Comparison of ENCODE assay signal across 1 cellular context in the genomic region with DNA sequence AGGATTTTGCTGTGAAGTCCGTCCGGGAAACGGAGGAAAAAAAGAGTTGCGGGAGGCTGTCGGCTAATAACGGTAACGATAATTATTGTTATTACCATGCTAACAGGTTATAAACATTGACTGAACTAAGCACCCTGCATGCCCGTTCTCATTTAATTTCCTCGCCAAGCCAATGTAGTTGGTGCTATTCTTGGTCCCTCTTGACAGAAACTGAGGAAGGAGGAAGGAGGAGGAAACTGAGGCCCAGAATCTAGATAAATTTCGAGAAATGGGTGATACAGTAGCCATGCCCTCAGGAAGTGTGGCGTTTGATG.
TF ChIP-seq lines count a peak whose summit lies in the region.

No MANE protein-coding gene starts in this region.

TF ChIP-seq in HepG2, 621 proteins besides CTCF, POLR2A, EP300 and RAD21 (continued from another document):
- TF ChIP-seq, protein P1, sequence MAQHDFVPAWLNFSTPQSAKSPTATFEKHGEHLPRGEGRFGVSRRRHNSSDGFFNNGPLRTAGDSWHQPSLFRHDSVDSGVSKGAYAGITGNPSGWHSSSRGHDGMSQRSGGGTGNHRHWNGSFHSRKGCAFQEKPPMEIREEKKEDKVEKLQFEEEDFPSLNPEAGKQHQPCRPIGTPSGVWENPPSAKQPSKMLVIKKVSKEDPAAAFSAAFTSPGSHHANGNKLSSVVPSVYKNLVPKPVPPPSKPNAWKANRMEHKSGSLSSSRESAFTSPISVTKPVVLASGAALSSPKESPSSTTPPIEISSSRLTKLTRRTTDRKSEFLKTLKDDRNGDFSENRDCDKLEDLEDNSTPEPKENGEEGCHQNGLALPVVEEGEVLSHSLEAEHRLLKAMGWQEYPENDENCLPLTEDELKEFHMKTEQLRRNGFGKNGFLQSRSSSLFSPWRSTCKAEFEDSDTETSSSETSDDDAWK (CRISPR knock-in tag; IDR thresholded peaks at IDR 0.05) = no peak
- TF ChIP-seq PCBP2 (optimal IDR thresholded peaks at IDR 0.05; ENCODE audit: low read depth, low read length, poor library complexity, severe bottlenecking) (no peak), ZNF788 (CRISPR knock-in tag; IDR thresholded peaks at IDR 0.05; ENCODE audit: borderline replicate concordance) (no peak), KDM5B (CRISPR knock-in tag; IDR thresholded peaks at IDR 0.05; ENCODE audit: borderline replicate concordance) (peak; percentile 9; the same call in 1 of the 2 replicates), ZNF431 (CRISPR knock-in tag; IDR thresholded peaks at IDR 0.05; ENCODE audit: borderline replicate concordance, low read depth) (no peak), FOXO1 (CRISPR knock-in tag; IDR thresholded peaks at IDR 0.05) (no peak), RBM22 (optimal IDR thresholded peaks at IDR 0.05; ENCODE audit: low read length) (no peak), CCDC6 (CRISPR knock-in tag; IDR thresholded peaks at IDR 0.05) (no peak), KAT8 (CRISPR knock-in tag; IDR thresholded peaks at IDR 0.05) (no peak), ZNF34 (CRISPR knock-in tag; IDR thresholded peaks at IDR 0.05; ENCODE audit: borderline replicate concordance) (no peak), SOX5 (CRISPR knock-in tag; IDR thresholded peaks at IDR 0.05; ENCODE audit: borderline replicate concordance) (no peak), MED8 (CRISPR knock-in tag; IDR thresholded peaks at IDR 0.05; ENCODE audit: insufficient replicate concordance) (peak; percentile 81), HNF4A (CRISPR knock-in tag; IDR thresholded peaks at IDR 0.05) (no peak), NCOA1 (CRISPR knock-in tag; IDR thresholded peaks at IDR 0.05) (no peak), ZNF619 (CRISPR knock-in tag; IDR thresholded peaks at IDR 0.05) (no peak), ZNF703 (CRISPR knock-in tag; IDR thresholded peaks at IDR 0.05; ENCODE audit: borderline replicate concordance) (no peak), SIX1 (CRISPR knock-in tag; IDR thresholded peaks at IDR 0.05; ENCODE audit: borderline replicate concordance) (no peak), ONECUT2 (CRISPR knock-in tag; IDR thresholded peaks at IDR 0.05) (no peak), ZNF878 (CRISPR knock-in tag; IDR thresholded peaks at IDR 0.05) (no peak), ZNF367 (CRISPR knock-in tag; IDR thresholded peaks at IDR 0.05; ENCODE audit: borderline replicate concordance) (no peak), ZFP82 (CRISPR knock-in tag; IDR thresholded peaks at IDR 0.05; ENCODE audit: borderline replicate concordance) (0 out of 2 replicates have a peak, but pooled peaks have one; percentile 6), ASH2L (IDR thresholded peaks at IDR 0.05; ENCODE audit: insufficient read length, low read depth, low read length) (peak; percentile 13), PHF5A (CRISPR knock-in tag; IDR thresholded peaks at IDR 0.05; ENCODE audit: low read depth, unreplicated experiment) (no peak), ATF1 (CRISPR knock-in tag; IDR thresholded peaks at IDR 0.05) (no peak), ZNF446 (CRISPR knock-in tag; IDR thresholded peaks at IDR 0.05) (no peak), ZNF557 (CRISPR knock-in tag; IDR thresholded peaks at IDR 0.05) (no peak)
- TF ChIP-seq, protein P2, sequence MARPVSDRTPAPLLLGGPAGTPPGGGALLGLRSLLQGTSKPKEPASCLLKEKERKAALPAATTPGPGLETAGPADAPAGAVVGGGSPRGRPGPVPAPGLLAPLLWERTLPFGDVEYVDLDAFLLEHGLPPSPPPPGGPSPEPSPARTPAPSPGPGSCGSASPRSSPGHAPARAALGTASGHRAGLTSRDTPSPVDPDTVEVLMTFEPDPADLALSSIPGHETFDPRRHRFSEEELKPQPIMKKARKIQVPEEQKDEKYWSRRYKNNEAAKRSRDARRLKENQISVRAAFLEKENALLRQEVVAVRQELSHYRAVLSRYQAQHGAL (CRISPR knock-in tag; IDR thresholded peaks at IDR 0.05; ENCODE audit: not compliant biosample characterization) = no peak
- TF ChIP-seq, protein P3, sequence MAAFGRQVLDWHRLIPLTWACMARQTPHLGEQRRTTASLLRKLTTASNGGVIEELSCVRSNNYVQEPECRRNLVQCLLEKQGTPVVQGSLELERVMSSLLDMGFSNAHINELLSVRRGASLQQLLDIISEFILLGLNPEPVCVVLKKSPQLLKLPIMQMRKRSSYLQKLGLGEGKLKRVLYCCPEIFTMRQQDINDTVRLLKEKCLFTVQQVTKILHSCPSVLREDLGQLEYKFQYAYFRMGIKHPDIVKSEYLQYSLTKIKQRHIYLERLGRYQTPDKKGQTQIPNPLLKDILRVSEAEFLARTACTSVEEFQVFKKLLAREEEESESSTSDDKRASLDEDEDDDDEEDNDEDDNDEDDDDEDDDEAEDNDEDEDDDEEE (CRISPR knock-in tag; IDR thresholded peaks at IDR 0.05) = no peak
- TF ChIP-seq, protein P4, sequence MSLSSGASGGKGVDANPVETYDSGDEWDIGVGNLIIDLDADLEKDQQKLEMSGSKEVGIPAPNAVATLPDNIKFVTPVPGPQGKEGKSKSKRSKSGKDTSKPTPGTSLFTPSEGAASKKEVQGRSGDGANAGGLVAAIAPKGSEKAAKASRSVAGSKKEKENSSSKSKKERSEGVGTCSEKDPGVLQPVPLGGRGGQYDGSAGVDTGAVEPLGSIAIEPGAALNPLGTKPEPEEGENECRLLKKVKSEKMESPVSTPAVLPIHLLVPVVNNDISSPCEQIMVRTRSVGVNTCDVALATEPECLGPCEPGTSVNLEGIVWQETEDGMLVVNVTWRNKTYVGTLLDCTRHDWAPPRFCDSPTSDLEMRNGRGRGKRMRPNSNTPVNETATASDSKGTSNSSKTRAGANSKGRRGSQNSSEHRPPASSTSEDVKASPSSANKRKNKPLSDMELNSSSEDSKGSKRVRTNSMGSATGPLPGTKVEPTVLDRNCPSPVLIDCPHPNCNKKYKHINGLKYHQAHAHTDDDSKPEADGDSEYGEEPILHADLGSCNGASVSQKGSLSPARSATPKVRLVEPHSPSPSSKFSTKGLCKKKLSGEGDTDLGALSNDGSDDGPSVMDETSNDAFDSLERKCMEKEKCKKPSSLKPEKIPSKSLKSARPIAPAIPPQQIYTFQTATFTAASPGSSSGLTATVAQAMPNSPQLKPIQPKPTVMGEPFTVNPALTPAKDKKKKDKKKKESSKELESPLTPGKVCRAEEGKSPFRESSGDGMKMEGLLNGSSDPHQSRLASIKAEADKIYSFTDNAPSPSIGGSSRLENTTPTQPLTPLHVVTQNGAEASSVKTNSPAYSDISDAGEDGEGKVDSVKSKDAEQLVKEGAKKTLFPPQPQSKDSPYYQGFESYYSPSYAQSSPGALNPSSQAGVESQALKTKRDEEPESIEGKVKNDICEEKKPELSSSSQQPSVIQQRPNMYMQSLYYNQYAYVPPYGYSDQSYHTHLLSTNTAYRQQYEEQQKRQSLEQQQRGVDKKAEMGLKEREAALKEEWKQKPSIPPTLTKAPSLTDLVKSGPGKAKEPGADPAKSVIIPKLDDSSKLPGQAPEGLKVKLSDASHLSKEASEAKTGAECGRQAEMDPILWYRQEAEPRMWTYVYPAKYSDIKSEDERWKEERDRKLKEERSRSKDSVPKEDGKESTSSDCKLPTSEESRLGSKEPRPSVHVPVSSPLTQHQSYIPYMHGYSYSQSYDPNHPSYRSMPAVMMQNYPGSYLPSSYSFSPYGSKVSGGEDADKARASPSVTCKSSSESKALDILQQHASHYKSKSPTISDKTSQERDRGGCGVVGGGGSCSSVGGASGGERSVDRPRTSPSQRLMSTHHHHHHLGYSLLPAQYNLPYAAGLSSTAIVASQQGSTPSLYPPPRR (CRISPR knock-in tag; IDR thresholded peaks at IDR 0.05; ENCODE audit: borderline replicate concordance) = no peak
- TF ChIP-seq, protein P5, sequence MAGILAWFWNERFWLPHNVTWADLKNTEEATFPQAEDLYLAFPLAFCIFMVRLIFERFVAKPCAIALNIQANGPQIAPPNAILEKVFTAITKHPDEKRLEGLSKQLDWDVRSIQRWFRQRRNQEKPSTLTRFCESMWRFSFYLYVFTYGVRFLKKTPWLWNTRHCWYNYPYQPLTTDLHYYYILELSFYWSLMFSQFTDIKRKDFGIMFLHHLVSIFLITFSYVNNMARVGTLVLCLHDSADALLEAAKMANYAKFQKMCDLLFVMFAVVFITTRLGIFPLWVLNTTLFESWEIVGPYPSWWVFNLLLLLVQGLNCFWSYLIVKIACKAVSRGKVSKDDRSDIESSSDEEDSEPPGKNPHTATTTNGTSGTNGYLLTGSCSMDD (CRISPR knock-in tag; IDR thresholded peaks at IDR 0.05) = no peak
- TF ChIP-seq, protein P6, sequence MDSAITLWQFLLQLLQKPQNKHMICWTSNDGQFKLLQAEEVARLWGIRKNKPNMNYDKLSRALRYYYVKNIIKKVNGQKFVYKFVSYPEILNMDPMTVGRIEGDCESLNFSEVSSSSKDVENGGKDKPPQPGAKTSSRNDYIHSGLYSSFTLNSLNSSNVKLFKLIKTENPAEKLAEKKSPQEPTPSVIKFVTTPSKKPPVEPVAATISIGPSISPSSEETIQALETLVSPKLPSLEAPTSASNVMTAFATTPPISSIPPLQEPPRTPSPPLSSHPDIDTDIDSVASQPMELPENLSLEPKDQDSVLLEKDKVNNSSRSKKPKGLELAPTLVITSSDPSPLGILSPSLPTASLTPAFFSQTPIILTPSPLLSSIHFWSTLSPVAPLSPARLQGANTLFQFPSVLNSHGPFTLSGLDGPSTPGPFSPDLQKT (CRISPR knock-in tag; IDR thresholded peaks at IDR 0.05; ENCODE audit: borderline replicate concordance) = no peak
- TF ChIP-seq, protein P7, sequence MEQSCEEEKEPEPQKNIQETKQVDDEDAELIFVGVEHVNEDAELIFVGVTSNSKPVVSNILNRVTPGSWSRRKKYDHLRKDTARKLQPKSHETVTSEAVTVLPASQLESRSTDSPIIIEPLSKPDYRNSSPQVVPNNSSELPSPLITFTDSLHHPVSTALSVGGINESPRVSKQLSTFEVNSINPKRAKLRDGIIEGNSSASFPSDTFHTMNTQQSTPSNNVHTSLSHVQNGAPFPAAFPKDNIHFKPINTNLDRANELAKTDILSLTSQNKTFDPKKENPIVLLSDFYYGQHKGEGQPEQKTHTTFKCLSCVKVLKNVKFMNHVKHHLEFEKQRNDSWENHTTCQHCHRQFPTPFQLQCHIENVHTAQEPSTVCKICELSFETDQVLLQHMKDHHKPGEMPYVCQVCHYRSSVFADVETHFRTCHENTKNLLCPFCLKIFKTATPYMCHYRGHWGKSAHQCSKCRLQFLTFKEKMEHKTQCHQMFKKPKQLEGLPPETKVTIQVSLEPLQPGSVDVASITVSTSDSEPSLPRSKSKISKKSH (CRISPR knock-in tag; IDR thresholded peaks at IDR 0.05; ENCODE audit: borderline replicate concordance) = no peak
- TF ChIP-seq, protein P8, sequence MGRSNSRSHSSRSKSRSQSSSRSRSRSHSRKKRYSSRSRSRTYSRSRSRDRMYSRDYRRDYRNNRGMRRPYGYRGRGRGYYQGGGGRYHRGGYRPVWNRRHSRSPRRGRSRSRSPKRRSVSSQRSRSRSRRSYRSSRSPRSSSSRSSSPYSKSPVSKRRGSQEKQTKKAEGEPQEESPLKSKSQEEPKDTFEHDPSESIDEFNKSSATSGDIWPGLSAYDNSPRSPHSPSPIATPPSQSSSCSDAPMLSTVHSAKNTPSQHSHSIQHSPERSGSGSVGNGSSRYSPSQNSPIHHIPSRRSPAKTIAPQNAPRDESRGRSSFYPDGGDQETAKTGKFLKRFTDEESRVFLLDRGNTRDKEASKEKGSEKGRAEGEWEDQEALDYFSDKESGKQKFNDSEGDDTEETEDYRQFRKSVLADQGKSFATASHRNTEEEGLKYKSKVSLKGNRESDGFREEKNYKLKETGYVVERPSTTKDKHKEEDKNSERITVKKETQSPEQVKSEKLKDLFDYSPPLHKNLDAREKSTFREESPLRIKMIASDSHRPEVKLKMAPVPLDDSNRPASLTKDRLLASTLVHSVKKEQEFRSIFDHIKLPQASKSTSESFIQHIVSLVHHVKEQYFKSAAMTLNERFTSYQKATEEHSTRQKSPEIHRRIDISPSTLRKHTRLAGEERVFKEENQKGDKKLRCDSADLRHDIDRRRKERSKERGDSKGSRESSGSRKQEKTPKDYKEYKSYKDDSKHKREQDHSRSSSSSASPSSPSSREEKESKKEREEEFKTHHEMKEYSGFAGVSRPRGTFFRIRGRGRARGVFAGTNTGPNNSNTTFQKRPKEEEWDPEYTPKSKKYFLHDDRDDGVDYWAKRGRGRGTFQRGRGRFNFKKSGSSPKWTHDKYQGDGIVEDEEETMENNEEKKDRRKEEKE (IDR thresholded peaks at IDR 0.05) = no peak
- TF ChIP-seq, protein P9, sequence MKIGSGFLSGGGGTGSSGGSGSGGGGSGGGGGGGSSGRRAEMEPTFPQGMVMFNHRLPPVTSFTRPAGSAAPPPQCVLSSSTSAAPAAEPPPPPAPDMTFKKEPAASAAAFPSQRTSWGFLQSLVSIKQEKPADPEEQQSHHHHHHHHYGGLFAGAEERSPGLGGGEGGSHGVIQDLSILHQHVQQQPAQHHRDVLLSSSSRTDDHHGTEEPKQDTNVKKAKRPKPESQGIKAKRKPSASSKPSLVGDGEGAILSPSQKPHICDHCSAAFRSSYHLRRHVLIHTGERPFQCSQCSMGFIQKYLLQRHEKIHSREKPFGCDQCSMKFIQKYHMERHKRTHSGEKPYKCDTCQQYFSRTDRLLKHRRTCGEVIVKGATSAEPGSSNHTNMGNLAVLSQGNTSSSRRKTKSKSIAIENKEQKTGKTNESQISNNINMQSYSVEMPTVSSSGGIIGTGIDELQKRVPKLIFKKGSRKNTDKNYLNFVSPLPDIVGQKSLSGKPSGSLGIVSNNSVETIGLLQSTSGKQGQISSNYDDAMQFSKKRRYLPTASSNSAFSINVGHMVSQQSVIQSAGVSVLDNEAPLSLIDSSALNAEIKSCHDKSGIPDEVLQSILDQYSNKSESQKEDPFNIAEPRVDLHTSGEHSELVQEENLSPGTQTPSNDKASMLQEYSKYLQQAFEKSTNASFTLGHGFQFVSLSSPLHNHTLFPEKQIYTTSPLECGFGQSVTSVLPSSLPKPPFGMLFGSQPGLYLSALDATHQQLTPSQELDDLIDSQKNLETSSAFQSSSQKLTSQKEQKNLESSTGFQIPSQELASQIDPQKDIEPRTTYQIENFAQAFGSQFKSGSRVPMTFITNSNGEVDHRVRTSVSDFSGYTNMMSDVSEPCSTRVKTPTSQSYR (CRISPR knock-in tag; IDR thresholded peaks at IDR 0.05; ENCODE audit: borderline replicate concordance) = no peak
- TF ChIP-seq, protein P10, sequence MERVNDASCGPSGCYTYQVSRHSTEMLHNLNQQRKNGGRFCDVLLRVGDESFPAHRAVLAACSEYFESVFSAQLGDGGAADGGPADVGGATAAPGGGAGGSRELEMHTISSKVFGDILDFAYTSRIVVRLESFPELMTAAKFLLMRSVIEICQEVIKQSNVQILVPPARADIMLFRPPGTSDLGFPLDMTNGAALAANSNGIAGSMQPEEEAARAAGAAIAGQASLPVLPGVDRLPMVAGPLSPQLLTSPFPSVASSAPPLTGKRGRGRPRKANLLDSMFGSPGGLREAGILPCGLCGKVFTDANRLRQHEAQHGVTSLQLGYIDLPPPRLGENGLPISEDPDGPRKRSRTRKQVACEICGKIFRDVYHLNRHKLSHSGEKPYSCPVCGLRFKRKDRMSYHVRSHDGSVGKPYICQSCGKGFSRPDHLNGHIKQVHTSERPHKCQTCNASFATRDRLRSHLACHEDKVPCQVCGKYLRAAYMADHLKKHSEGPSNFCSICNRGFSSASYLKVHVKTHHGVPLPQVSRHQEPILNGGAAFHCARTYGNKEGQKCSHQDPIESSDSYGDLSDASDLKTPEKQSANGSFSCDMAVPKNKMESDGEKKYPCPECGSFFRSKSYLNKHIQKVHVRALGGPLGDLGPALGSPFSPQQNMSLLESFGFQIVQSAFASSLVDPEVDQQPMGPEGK (CRISPR knock-in tag; IDR thresholded peaks at IDR 0.05) = no peak; the same call in 1 of the 2 replicates
